Comparison of ENCODE assay signal across 8 cellular contexts in genomic region chrX:14497184-14497666, GRCh38. TPM values are rescaled to one million over a fixed set of nuclear protein-coding genes. Genes with fewer than 3 reads are reported as not detected.
DNase-seq lines count a peak whose midpoint lies in the region; ATAC-seq, FAIRE-seq and TF ChIP-seq lines count a peak whose summit lies in the region.

No MANE protein-coding gene starts in this region.

- DNase-seq in AG04450 (ENCODE audit: low read depth, low spot score) (no peak), activated B cell treated with CpG ODN at 0.5 μM for 24 hours (no peak), left colon (no peak), body of pancreas (no peak), GM12891 (ENCODE audit: insufficient read length, low spot score) (no peak), WTC11 (ENCODE audit: low spot score) (no peak)

- POLR2A ChIA-PET in AG04450 (lab: Yijun Ruan, JAX), result no interaction called here
- POLR2A ChIA-PET in activated B cell treated with CpG ODN at 0.5 μM for 24 hours (lab: Charles Lee), result interaction anchor here (0.5 kb wide), 1 partner anchor 1617 kb away, joined by 3 read pairs; no protein-coding TSS in a partner anchor
- POLR2A ChIA-PET in WTC11 (lab: Charles Lee), result no interaction called here

- no peak overlapping the region for H3K27ac ChIP-seq in AG04450 (ENCODE audit: low read depth, low read length)
- no peak overlapping the region for H3K27ac ChIP-seq in body of pancreas

- H3K27ac Mint-ChIP-seq in activated B cell treated with CpG ODN at 0.5 μM for 24 hours (peak overlapping the region; percentile 68), WTC11 (no peak overlapping the region; the same call in 1 of the 2 replicates)

- H3K9me3 ChIP-seq in AG04450 (ENCODE audit: control insufficient read depth, insufficient read depth, low read length) (no peaks in the 10 kb centered on the region), body of pancreas (no peaks in the 10 kb centered on the region)

- H3K36me3 Mint-ChIP-seq in activated B cell treated with CpG ODN at 0.5 μM for 24 hours (ENCODE audit: low read depth) (no peaks in the 10 kb centered on the region), WTC11 (no peaks in the 10 kb centered on the region)

- 16 to 17% methylated on average over 4 of the region's 4 CpGs for WGBS in body of pancreas, 2 donors

- TF ChIP-seq CTCF in AG04450 (IDR thresholded peaks at IDR 0.05; ENCODE audit: low read depth, low read length) (no peak), activated B cell treated with CpG ODN at 0.5 μM for 24 hours (IDR thresholded peaks at IDR 0.05) (no peak), body of pancreas (IDR thresholded peaks at IDR 0.05) (no peak), WTC11 (IDR thresholded peaks at IDR 0.05) (no peak)

- H3K4me1 ChIP-seq in body of pancreas, result no peaks in the 10 kb centered on the region

- H3K4me1 Mint-ChIP-seq in activated B cell treated with CpG ODN at 0.5 μM for 24 hours (peaks cover 10% of the 10 kb centered on the region), WTC11 (no peaks in the 10 kb centered on the region; the same call in 1 of the 2 replicates)

- CTCF ChIA-PET in AG04450 (lab: Charles Lee), result no interaction called here
- CTCF ChIA-PET in activated B cell treated with CpG ODN at 0.5 μM for 24 hours (lab: Charles Lee), result no interaction called here
- CTCF ChIA-PET in WTC11 (lab: Charles Lee), result no interaction called here

- H3K36me3 ChIP-seq in body of pancreas (replicated peaks in 1 of 2; ENCODE audit: insufficient read depth in 1 of 2, low read depth in 2 of 2), result no peaks in the 10 kb centered on the region

- H3K27me3 ChIP-seq in AG04450 (ENCODE audit: control insufficient read depth, insufficient read depth, low read length), result no peaks in the 10 kb centered on the region
- no peaks in the 10 kb centered on the region for H3K27me3 ChIP-seq in body of pancreas

- ATAC-seq in GM18508 (IDR thresholded peaks at IDR 0.05; ENCODE audit: insufficient read depth, unreplicated experiment) (peak; percentile 60), HG03039 (IDR thresholded peaks at IDR 0.05; ENCODE audit: unreplicated experiment) (peak; percentile 65), activated B cell treated with CpG ODN at 0.5 μM for 24 hours (ENCODE audit: low read depth) (peak; percentile 52), left colon (peak; percentile 38), body of pancreas (no peak), WTC11 (no peak)

- H3K4me3 Mint-ChIP-seq in activated B cell treated with CpG ODN at 0.5 μM for 24 hours (peak overlapping the region; percentile 76), WTC11 (no peak overlapping the region)

- no peak for FAIRE-seq in GM12891 (lab: Jason Lieb, UNC)

- no peak for TF ChIP-seq POLR2A in body of pancreas (IDR thresholded peaks at IDR 0.05)
- no peak for TF ChIP-seq POLR2A in GM12891 (IDR thresholded peaks at IDR 0.05; ENCODE audit: low read depth, low read length)

- H3K4me3 ChIP-seq in AG04450 (ENCODE audit: low read depth, low read length) (peak overlapping the region; percentile 42), body of pancreas (no peak overlapping the region)

- H3K27me3 Mint-ChIP-seq in activated B cell treated with CpG ODN at 0.5 μM for 24 hours (no peaks in the 10 kb centered on the region), WTC11 (ENCODE audit: low read depth) (no peaks in the 10 kb centered on the region)

- H3K9me3 Mint-ChIP-seq in activated B cell treated with CpG ODN at 0.5 μM for 24 hours (no peaks in the 10 kb centered on the region), WTC11 (no peaks in the 10 kb centered on the region)

- intact Hi-C loops in activated B cell treated with CpG ODN at 0.5 μM for 24 hours (cut with micrococcal nuclease) (no loop called here), left colon (cut with DNase I, micrococcal nuclease) (no loop called here), body of pancreas (cut with DNase I) (no loop called here)

TF ChIP-seq in GM12891, 5 proteins besides CTCF, POLR2A, EP300 and RAD21:
- TF ChIP-seq POU2F2 (IDR thresholded peaks at IDR 0.05; ENCODE audit: low read depth, low read length), result no peak
- no peak for TF ChIP-seq PAX5 (IDR thresholded peaks at IDR 0.05; ENCODE audit: insufficient read depth, low read length, severe bottlenecking)
- no peak for TF ChIP-seq SPI1 (IDR thresholded peaks at IDR 0.05; ENCODE audit: low read depth, low read length)
- no peak for TF ChIP-seq POLR2AphosphoS5 (IDR thresholded peaks at IDR 0.05; ENCODE audit: low read depth, low read length)
- no peak for TF ChIP-seq TAF1 (IDR thresholded peaks at IDR 0.05; ENCODE audit: low read depth, low read length)

TF ChIP-seq in WTC11, 78 proteins besides CTCF, POLR2A, EP300 and RAD21:
- no peak for TF ChIP-seq NFE2L1 (CRISPR knock-in tag; IDR thresholded peaks at IDR 0.05)
- TF ChIP-seq ZNF219 (CRISPR knock-in tag; IDR thresholded peaks at IDR 0.05; ENCODE audit: borderline replicate concordance), result no peak
- TF ChIP-seq CREB1 (CRISPR knock-in tag; IDR thresholded peaks at IDR 0.05), result no peak
- no peak for TF ChIP-seq FOXP1 (CRISPR knock-in tag; IDR thresholded peaks at IDR 0.05; ENCODE audit: borderline replicate concordance)
- TF ChIP-seq HMGXB4 (CRISPR knock-in tag; IDR thresholded peaks at IDR 0.05), result no peak
- no peak for TF ChIP-seq STAT6 (CRISPR knock-in tag; conservative IDR thresholded peaks at IDR 0.05; ENCODE audit: low read depth)
- no peak for TF ChIP-seq ATF3 (CRISPR knock-in tag; conservative IDR thresholded peaks at IDR 0.05)
- no peak for TF ChIP-seq ZSCAN18 (CRISPR knock-in tag; IDR thresholded peaks at IDR 0.05)
- TF ChIP-seq JUN (CRISPR knock-in tag; IDR thresholded peaks at IDR 0.05), result no peak
- TF ChIP-seq ZMAT4 (CRISPR knock-in tag; IDR thresholded peaks at IDR 0.05), result no peak

RNA-seq across cellular contexts. Expression of gene GLRA2, which starts 32.1 kb away (rescaled TPM):
- polyA plus RNA-seq in AG04450 (2011; rRNA removed), result not detected in 2 replicates
- not detected in 2 replicates for polyA minus RNA-seq in AG04450 (2011; rRNA and poly(A)+ RNA removed)
- not detected in 2 replicates for total RNA-seq in activated B cell treated with CpG ODN at 0.5 μM for 24 hours
- 1 to 10 TPM; 1.0 to 1.6 TPM for total RNA-seq in left colon
- not detected for total RNA-seq in body of pancreas
- not detected for polyA plus RNA-seq in GM12891 (2012; ENCODE audit: low read depth, missing spikeins)
- total RNA-seq in WTC11 (2021), result not detected in 3 replicates

Comparison
In these comparisons a context has a peak if more than half of its experiments do, and no peak if none do; other contexts are left out.
1. ATAC-seq: peak in GM18508 (single experiment), HG03039 (single experiment), activated B cell treated with CpG ODN at 0.5 μM for 24 hours (single experiment) and left colon (single experiment); none in body of pancreas (single experiment) and WTC11 (single experiment).